Comparison of ENCODE assay signal across 2 cellular contexts in the genomic region with DNA sequence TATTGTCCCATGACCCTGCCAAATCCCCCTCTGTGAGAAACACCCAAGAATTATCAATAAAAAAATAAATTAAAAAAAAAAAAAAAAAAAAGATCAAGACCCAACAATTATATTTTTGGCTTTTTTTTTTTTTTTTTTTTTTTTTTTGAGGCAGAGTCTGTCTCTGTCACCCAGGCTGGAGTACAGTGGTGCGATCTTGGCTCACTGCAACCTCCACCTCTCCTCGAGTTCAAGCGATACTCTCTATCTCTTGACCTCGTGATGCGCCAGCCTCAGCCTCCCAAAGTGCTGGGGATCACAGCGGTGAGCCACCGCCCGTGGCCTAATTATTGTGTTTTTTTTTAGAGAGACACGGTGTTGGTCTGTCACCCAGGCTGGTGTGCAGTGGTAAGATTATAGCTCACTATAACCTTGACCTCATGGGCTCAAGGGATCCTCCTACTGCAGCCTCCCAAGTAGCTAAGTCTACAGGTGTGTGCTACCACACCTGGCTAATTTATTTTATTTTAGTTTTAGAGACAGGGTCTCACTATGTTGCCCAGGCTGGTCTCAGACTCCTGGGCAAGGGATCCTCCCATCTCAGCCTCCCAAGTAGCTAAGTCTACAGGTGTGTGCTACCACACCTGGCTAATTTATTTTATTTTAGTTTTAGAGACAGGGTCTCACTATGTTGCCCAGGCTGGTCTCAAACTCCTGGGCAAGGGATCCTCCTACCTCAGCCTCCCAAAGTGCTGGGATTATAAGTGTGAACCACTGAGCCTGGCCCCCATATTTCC.
TF ChIP-seq lines count a peak whose summit lies in the region.

No MANE protein-coding gene starts in this region.

TF ChIP-seq in HEK293, 187 proteins besides CTCF, POLR2A, EP300 and RAD21:
- TF ChIP-seq ZNF121 (tag by site-specific recombination; IDR thresholded peaks at IDR 0.05), result 0 out of 2 replicates have a peak, but pooled peaks have one; percentile 30

TF ChIP-seq in K562, 482 proteins besides CTCF, POLR2A, EP300 and RAD21:
- TF ChIP-seq ZNF121 (CRISPR knock-in tag; conservative IDR thresholded peaks at IDR 0.05), result peak; percentile 71
